19 cellular contexts compared by ENCODE assay signal in the genomic region with DNA sequence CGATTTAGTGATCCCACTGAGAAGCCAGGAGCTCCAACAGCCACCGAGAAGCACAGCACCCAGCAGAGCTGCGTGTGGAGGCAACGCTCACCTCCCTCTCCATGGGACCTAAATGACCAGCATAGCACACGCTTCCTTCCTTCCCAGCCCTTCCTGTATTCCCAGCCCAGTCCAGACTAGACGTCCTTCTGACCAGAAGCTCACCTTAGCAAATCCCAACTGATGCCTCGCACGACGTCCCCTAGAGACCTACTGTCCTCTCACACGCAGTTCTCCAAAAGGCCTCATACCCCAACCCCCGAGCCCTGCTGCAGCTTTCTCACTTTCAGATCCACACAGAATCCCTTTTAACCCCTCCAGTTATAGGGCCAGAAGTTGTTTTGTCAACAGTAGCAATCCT.
A peak's percentile ranks its signal among the peaks of the same experiment; 100 is the strongest.
DNase-seq lines count a peak whose midpoint lies in the region; ATAC-seq, FAIRE-seq and TF ChIP-seq lines count a peak whose summit lies in the region.
"Had no signal": no experiment of that assay in that cellular context is flagged by ENCODE, and none has a peak within 500 bp of the region (broad histone marks: within the 10 kb centered on the region; RNA-seq: fewer than 3 reads in every experiment).

No MANE protein-coding gene starts in this region.

- no peak for TF ChIP-seq POLR2A in uterus (IDR thresholded peaks at IDR 0.05)
- TF ChIP-seq POLR2A in GM12891 (IDR thresholded peaks at IDR 0.05; ENCODE audit: low read depth, low read length): no peak

- DNase-seq in Right ventricle myocardium inferior (ENCODE audit: missing footprints) (no peak), right atrium auricular region (ENCODE audit: low spot score) (no peak), left ventricle myocardium inferior (no peak), neuronal stem cell (ENCODE audit: low spot score) (no peak), uterus (no peak), foreskin fibroblast (no peak), GM12891 (ENCODE audit: insufficient read length, low spot score) (no peak), globus pallidus (ENCODE audit: low spot score) (no peak)
- DNase-seq: 8988T; CD4-positive, CD25-positive, alpha-beta regulatory T cell; COR-L47; DMS 273 treated with DMSO at 0.1 percent for 48 hours; DND-41; NCI-H1417 treated with DMSO at 0.1 percent for 48 hours; NCI-H187 treated with DMSO at 0.1 percent for 48 hours; NCI-H2171; NCI-H446 had no signal

- no peaks in the 10 kb centered on the region for H3K36me3 ChIP-seq in right atrium auricular region
- peaks cover 8% of the 10 kb centered on the region for H3K36me3 ChIP-seq in left ventricle myocardium inferior
- peaks cover 8 to 45% of the 10 kb centered on the region in 2 donors for H3K36me3 ChIP-seq in neuronal stem cell (replicated peaks in 1 of 2; ENCODE audit: control insufficient read depth in 2 of 2, insufficient read depth in 2 of 2, low read length in 2 of 2)
- H3K36me3 ChIP-seq in uterus: no peaks in the 10 kb centered on the region

- H2AFZ ChIP-seq in neuronal stem cell (ENCODE audit: low read length): no peak overlapping the region

- H2BK12ac ChIP-seq in neuronal stem cell (ENCODE audit: low read length): no peak overlapping the region

- H3K4me2 ChIP-seq in neuronal stem cell (ENCODE audit: insufficient read depth, low read length, poor library complexity, severe bottlenecking): no peak overlapping the region

- no peak overlapping the region for H3K4ac ChIP-seq in neuronal stem cell (ENCODE audit: low read length)

- H3K18ac ChIP-seq in neuronal stem cell (ENCODE audit: low read length): peak overlapping the region; percentile 36

- no peak overlapping the region for H3K9ac ChIP-seq in neuronal stem cell (ENCODE audit: low read depth, low read length, poor library complexity)

- H4K91ac ChIP-seq in neuronal stem cell (ENCODE audit: low read depth, low read length, poor library complexity): no peak overlapping the region

- WGBS in neuronal stem cell (ENCODE audit: extremely low coverage in 2 of 2, insufficient read length in 2 of 2, insufficient replicate concordance in 1 of 2), 2 donors: no CpG with 5 or more reads among the region's 11 CpGs

- no peak overlapping the region for H2BK5ac ChIP-seq in neuronal stem cell (ENCODE audit: low read length)

- peak; percentile 40 for ATAC-seq in Right ventricle myocardium inferior
- ATAC-seq: Panc1 had no signal

- no peak for TF ChIP-seq CTCF in right atrium auricular region (IDR thresholded peaks at IDR 0.05)
- TF ChIP-seq CTCF in left ventricle myocardium inferior (IDR thresholded peaks at IDR 0.05; ENCODE audit: borderline replicate concordance): no peak
- TF ChIP-seq CTCF in uterus (IDR thresholded peaks at IDR 0.05): no peak
- no peak for TF ChIP-seq CTCF in foreskin fibroblast (IDR thresholded peaks at IDR 0.05; ENCODE audit: low read depth, low read length)

- H3K79me1 ChIP-seq in neuronal stem cell (ENCODE audit: low read depth, low read length): no peaks in the 10 kb centered on the region

- H3K27ac ChIP-seq in right atrium auricular region: no peak overlapping the region
- peak overlapping the region; percentile 73 for H3K27ac ChIP-seq in left ventricle myocardium inferior (replicated peaks)
- H3K27ac ChIP-seq in neuronal stem cell (replicated peaks; ENCODE audit: low read length): no peak overlapping the region
- peak overlapping the region; percentile 79 to 80 for H3K27ac ChIP-seq in uterus
- H3K27ac ChIP-seq: HL-60 had no signal

- H3K9me3 ChIP-seq in right atrium auricular region: no peaks in the 10 kb centered on the region
- no peaks in the 10 kb centered on the region for H3K9me3 ChIP-seq in left ventricle myocardium inferior (replicated peaks)
- H3K9me3 ChIP-seq in neuronal stem cell (replicated peaks in 1 of 2; ENCODE audit: control insufficient read depth in 2 of 2, insufficient read depth in 1 of 2, low read depth in 1 of 2, low read length in 2 of 2): peaks cover 0 to 8% of the 10 kb centered on the region in 2 donors
- no peaks in the 10 kb centered on the region for H3K9me3 ChIP-seq in uterus

- no peak overlapping the region for H4K8ac ChIP-seq in neuronal stem cell (ENCODE audit: low read depth, low read length)

- H3K27me3 ChIP-seq in right atrium auricular region (no peaks in the 10 kb centered on the region), left ventricle myocardium inferior (ENCODE audit: low read depth) (no peaks in the 10 kb centered on the region), neuronal stem cell (ENCODE audit: control insufficient read depth in 3 of 3, insufficient read depth in 3 of 3, low read depth in 1 of 3, low read length in 3 of 3) (no peaks in the 10 kb centered on the region), uterus (no peaks in the 10 kb centered on the region)

- H2AK5ac ChIP-seq in neuronal stem cell (ENCODE audit: low read depth, low read length): no peak overlapping the region

- H3K23ac ChIP-seq in neuronal stem cell (ENCODE audit: low read depth, low read length, poor library complexity): no peak overlapping the region

- no peak overlapping the region for H2BK120ac ChIP-seq in neuronal stem cell (ENCODE audit: low read depth, low read length)

- no peak overlapping the region for H3K14ac ChIP-seq in neuronal stem cell (ENCODE audit: low read length)

- H3K4me3 ChIP-seq in right atrium auricular region: no peak overlapping the region
- no peak overlapping the region for H3K4me3 ChIP-seq in left ventricle myocardium inferior
- H3K4me3 ChIP-seq in neuronal stem cell (ENCODE audit: low read length in 2 of 2): no peak overlapping the region
- no peak overlapping the region for H3K4me3 ChIP-seq in uterus
- no peak overlapping the region for H3K4me3 ChIP-seq in foreskin fibroblast (ENCODE audit: low read depth in 1 of 2, low read length in 2 of 2)

- peaks cover 0 to 32% of the 10 kb centered on the region in 2 donors for H3K4me1 ChIP-seq in right atrium auricular region
- H3K4me1 ChIP-seq in left ventricle myocardium inferior: peaks cover 50% of the 10 kb centered on the region
- H3K4me1 ChIP-seq in neuronal stem cell (ENCODE audit: control insufficient read depth in 2 of 2, insufficient read depth in 1 of 2, low read depth in 1 of 2, low read length in 2 of 2): peaks cover 0 to 4% of the 10 kb centered on the region in 2 donors
- H3K4me1 ChIP-seq in uterus: peaks cover 0 to 24% of the 10 kb centered on the region in 2 donors

- no peak overlapping the region for H2BK15ac ChIP-seq in neuronal stem cell (ENCODE audit: low read length)

- FAIRE-seq in GM12891 (lab: Jason Lieb, UNC): no peak

- intact Hi-C loops in Right ventricle myocardium inferior (cut with DNase I) (no loop called here), left ventricle myocardium inferior (cut with micrococcal nuclease) (no loop called here), uterus (cut with DNase I; ENCODE audit: low total_unique reads) (no loop called here)

TF ChIP-seq in GM12891, 5 proteins besides CTCF, POLR2A, EP300 and RAD21:
- TF ChIP-seq TAF1 (IDR thresholded peaks at IDR 0.05; ENCODE audit: low read depth, low read length) (no peak), SPI1 (IDR thresholded peaks at IDR 0.05; ENCODE audit: low read depth, low read length) (no peak), POLR2AphosphoS5 (IDR thresholded peaks at IDR 0.05; ENCODE audit: low read depth, low read length) (no peak), POU2F2 (IDR thresholded peaks at IDR 0.05; ENCODE audit: low read depth, low read length) (no peak), PAX5 (IDR thresholded peaks at IDR 0.05; ENCODE audit: insufficient read depth, low read length, severe bottlenecking) (no peak)

Comparison
In these comparisons a context has a peak if more than half of its experiments do, and no peak if none do; other contexts are left out.
1. H3K27ac ChIP-seq: peak in left ventricle myocardium inferior (single experiment) and uterus (2 of 2); none in right atrium auricular region (0 of 2) and neuronal stem cell (single experiment).